9 cellular contexts compared by ENCODE assay signal in genomic region chr3:152243301-152243711, GRCh38. TPM values are rescaled to one million over a fixed set of nuclear protein-coding genes. Genes with fewer than 3 reads are reported as not detected.
DNase-seq lines count a peak whose midpoint lies in the region; ATAC-seq and TF ChIP-seq lines count a peak whose summit lies in the region.
"Had no signal": no experiment of that assay in that cellular context is flagged by ENCODE, and none has a peak within 500 bp of the region (broad histone marks: within the 10 kb centered on the region; RNA-seq: fewer than 3 reads in every experiment).

No MANE protein-coding gene starts in this region.

- no peak for DNase-seq in CD14-positive monocyte (ENCODE audit: low spot score)
- no peak for DNase-seq in activated T-helper 2 cell treated with anti-CD3 and anti-CD28 coated beads, Interferon-gamma antibody, Interleukin-2, Interleukin-4, amounts not matched to agents 10 μg/mL and 5 μg/mL and 100 μg/mL, durations not matched to agents 14 hours and 24 hours and 36 hours (ENCODE audit: low spot score)
- DNase-seq in DMS 273 treated with DMSO at 0.1 percent for 48 hours (lab: John Stamatoyannopoulos, UW), result no peak
- no peak for DNase-seq in body of pancreas
- no peak for DNase-seq in NCI-H82 (lab: John Stamatoyannopoulos, UW)

- ATAC-seq in GM19351 (IDR thresholded peaks at IDR 0.05; ENCODE audit: unreplicated experiment), result peak; percentile 74
- peak; percentile 59 for ATAC-seq in HG03135 (IDR thresholded peaks at IDR 0.05; ENCODE audit: unreplicated experiment)
- ATAC-seq in body of pancreas, result no peak
- ATAC-seq in SK-N-SH treated with all-trans-retinoic acid at 6 μM for 48 hours, result no peak
- ATAC-seq: Panc1 had no signal

- no peaks in the 10 kb centered on the region for H3K27me3 Mint-ChIP-seq in CD14-positive monocyte (ENCODE audit: low read depth in 3 of 3)
- H3K27me3 Mint-ChIP-seq in activated T-helper 2 cell treated with anti-CD3 and anti-CD28 coated beads, Interferon-gamma antibody, Interleukin-2, Interleukin-4, amounts not matched to agents 10 μg/mL and 5 μg/mL and 100 μg/mL, durations not matched to agents 14 hours and 24 hours and 36 hours (ENCODE audit: low read depth), result no peaks in the 10 kb centered on the region

- no peak for TF ChIP-seq POLR2A in body of pancreas (IDR thresholded peaks at IDR 0.05)

- peak overlapping the region; percentile 77 to 94 for H3K4me3 Mint-ChIP-seq in CD14-positive monocyte
- peak overlapping the region; percentile 91 for H3K4me3 Mint-ChIP-seq in activated T-helper 2 cell treated with anti-CD3 and anti-CD28 coated beads, Interferon-gamma antibody, Interleukin-2, Interleukin-4, amounts not matched to agents 10 μg/mL and 5 μg/mL and 100 μg/mL, durations not matched to agents 14 hours and 24 hours and 36 hours (ENCODE audit: low read depth)

- H3K27ac ChIP-seq in body of pancreas, result no peak overlapping the region

- H3K36me3 ChIP-seq in body of pancreas (replicated peaks in 1 of 2; ENCODE audit: insufficient read depth in 1 of 2, low read depth in 2 of 2), result no peaks in the 10 kb centered on the region

- peaks cover 43% of the 10 kb centered on the region for H3K4me1 Mint-ChIP-seq in CD14-positive monocyte
- H3K4me1 Mint-ChIP-seq in activated T-helper 2 cell treated with anti-CD3 and anti-CD28 coated beads, Interferon-gamma antibody, Interleukin-2, Interleukin-4, amounts not matched to agents 10 μg/mL and 5 μg/mL and 100 μg/mL, durations not matched to agents 14 hours and 24 hours and 36 hours (ENCODE audit: low read depth), result peaks cover 48% of the 10 kb centered on the region

- WGBS in body of pancreas, 2 donors, result 79 to 95% methylated on average over 1 of the region's 1 CpG

- intact Hi-C loops in CD14-positive monocyte (cut with micrococcal nuclease), result loop anchor here (5.0 to 10.0 kb wide), 2 partner anchors 36 to 51 kb away; no protein-coding TSS in a partner anchor
- intact Hi-C loops in activated T-helper 2 cell treated with anti-CD3 and anti-CD28 coated beads, Interferon-gamma antibody, Interleukin-2, Interleukin-4, amounts not matched to agents 10 μg/mL and 5 μg/mL and 100 μg/mL, durations not matched to agents 14 hours and 24 hours and 36 hours (cut with micrococcal nuclease), result loop anchor here (1.0 to 2.0 kb wide), 2 partner anchors 26 to 117 kb away; no protein-coding TSS in a partner anchor
- intact Hi-C loops in body of pancreas (cut with DNase I), result no loop called here

- no peak for TF ChIP-seq CTCF in CD14-positive monocyte (IDR thresholded peaks at IDR 0.05)
- no peak for TF ChIP-seq CTCF in body of pancreas (IDR thresholded peaks at IDR 0.05)

- no peaks in the 10 kb centered on the region for H3K9me3 ChIP-seq in body of pancreas

- no peaks in the 10 kb centered on the region for H3K4me1 ChIP-seq in body of pancreas

- H3K27me3 ChIP-seq in body of pancreas, result no peaks in the 10 kb centered on the region

- H3K4me3 ChIP-seq in body of pancreas, result no peak overlapping the region

- no peaks in the 10 kb centered on the region for H3K36me3 Mint-ChIP-seq in CD14-positive monocyte
- peaks cover 4% of the 10 kb centered on the region for H3K36me3 Mint-ChIP-seq in activated T-helper 2 cell treated with anti-CD3 and anti-CD28 coated beads, Interferon-gamma antibody, Interleukin-2, Interleukin-4, amounts not matched to agents 10 μg/mL and 5 μg/mL and 100 μg/mL, durations not matched to agents 14 hours and 24 hours and 36 hours (ENCODE audit: low read depth)

- no peaks in the 10 kb centered on the region for H3K9me3 Mint-ChIP-seq in CD14-positive monocyte
- H3K9me3 Mint-ChIP-seq in activated T-helper 2 cell treated with anti-CD3 and anti-CD28 coated beads, Interferon-gamma antibody, Interleukin-2, Interleukin-4, amounts not matched to agents 10 μg/mL and 5 μg/mL and 100 μg/mL, durations not matched to agents 14 hours and 24 hours and 36 hours, result no peaks in the 10 kb centered on the region

- H3K27ac Mint-ChIP-seq in CD14-positive monocyte, result peak overlapping the region; percentile 82 to 96 (median 95)
- peak overlapping the region; percentile 93 for H3K27ac Mint-ChIP-seq in activated T-helper 2 cell treated with anti-CD3 and anti-CD28 coated beads, Interferon-gamma antibody, Interleukin-2, Interleukin-4, amounts not matched to agents 10 μg/mL and 5 μg/mL and 100 μg/mL, durations not matched to agents 14 hours and 24 hours and 36 hours

TF ChIP-seq in SK-N-SH treated with all-trans-retinoic acid at 6 μM for 48 hours, 23 proteins besides CTCF, POLR2A, EP300 and RAD21:
- TF ChIP-seq BACH2 (CRISPR knock-in tag; IDR thresholded peaks at IDR 0.05; ENCODE audit: borderline replicate concordance) (no peak), ZFP3 (CRISPR knock-in tag; IDR thresholded peaks at IDR 0.05) (no peak), PATZ1 (CRISPR knock-in tag; IDR thresholded peaks at IDR 0.05; ENCODE audit: borderline replicate concordance) (no peak), SNAI2 (CRISPR knock-in tag; IDR thresholded peaks at IDR 0.05) (no peak), CREB5 (CRISPR knock-in tag; IDR thresholded peaks at IDR 0.05; ENCODE audit: low read depth) (no peak), ISL1 (CRISPR knock-in tag; IDR thresholded peaks at IDR 0.05) (no peak), ZNF8 (CRISPR knock-in tag; IDR thresholded peaks at IDR 0.05) (no peak), ZFP30 (CRISPR knock-in tag; IDR thresholded peaks at IDR 0.05) (no peak), ZNF565 (CRISPR knock-in tag; conservative IDR thresholded peaks at IDR 0.05; ENCODE audit: low read depth) (no peak), PPARA (CRISPR knock-in tag; IDR thresholded peaks at IDR 0.05; ENCODE audit: borderline replicate concordance) (no peak)

RNA-seq across cellular contexts. Expression of gene MBNL1, which starts 25.4 kb away (rescaled TPM):
- polyA plus RNA-seq in CD14-positive monocyte, result 100 to 1,000 TPM; 191 to 204 TPM
- total RNA-seq in activated T-helper 2 cell treated with anti-CD3 and anti-CD28 coated beads, Interferon-gamma antibody, Interleukin-2, Interleukin-4, amounts not matched to agents 10 μg/mL and 5 μg/mL and 100 μg/mL, durations not matched to agents 14 hours and 24 hours and 36 hours, result 230 and 244 TPM in 2 replicates
- total RNA-seq in body of pancreas, result 10 to 100 TPM; 77.3 to 82.4 TPM

Comparison
In these comparisons a context has a peak if more than half of its experiments do, and no peak if none do; other contexts are left out.
1. ATAC-seq: peak in GM19351 (single experiment) and HG03135 (single experiment); none in body of pancreas (single experiment) and SK-N-SH treated with all-trans-retinoic acid at 6 μM for 48 hours (single experiment).